Comparison of ENCODE assay signal across 13 cellular contexts in genomic region chr10:63553031-63553430, GRCh38. TPM values are rescaled to one million over a fixed set of nuclear protein-coding genes. Genes with fewer than 3 reads are reported as not detected.
DNase-seq lines count a peak whose midpoint lies in the region; ATAC-seq, FAIRE-seq and TF ChIP-seq lines count a peak whose summit lies in the region.
"Had no signal": no experiment of that assay in that cellular context is flagged by ENCODE, and none has a peak within 500 bp of the region (broad histone marks: within the 10 kb centered on the region; RNA-seq: fewer than 3 reads in every experiment).

No MANE protein-coding gene starts in this region.

- H3K23ac ChIP-seq in trophoblast cell (ENCODE audit: low read length), result no peak overlapping the region

- H3K27ac Mint-ChIP-seq in CD8-positive, alpha-beta T cell, result peak overlapping the region; percentile 34
- H3K27ac Mint-ChIP-seq: activated CD8-positive, alpha-beta memory T cell treated with anti-CD3 and anti-CD28 coated beads, Interleukin-2, amount 10 ng/mL, durations not matched to agents 7 days and 5 days had no signal

- no peak overlapping the region for H4K8ac ChIP-seq in trophoblast cell (ENCODE audit: low read depth, low read length)

- no peak overlapping the region for H2AK5ac ChIP-seq in trophoblast cell (ENCODE audit: low read length)

- DNase-seq in CD8-positive, alpha-beta T cell, result no peak
- DNase-seq in PC-3 (peak; percentile 99), epithelial cell of esophagus (ENCODE audit: low read depth) (peak; percentile 88), trophoblast cell (peak; percentile 7 to 58), GF-D8 (lab: John Stamatoyannopoulos, UW) (no peak), D721Med (ENCODE audit: insufficient read length, low spot score) (no peak), hippocampal formation (lab: John Stamatoyannopoulos, UW) (no peak)
- DNase-seq: activated CD8-positive, alpha-beta memory T cell treated with anti-CD3 and anti-CD28 coated beads, Interleukin-2, amount 10 ng/mL, durations not matched to agents 7 days and 5 days; DMS53; right cardiac atrium; T-helper 1 cell had no signal

- intact Hi-C loops in CD8-positive, alpha-beta T cell (cut with DNase I, micrococcal nuclease), result loop anchor here in 1 of 2 experiments (2.0 kb wide), 1 partner anchor 28 kb away; no protein-coding TSS in a partner anchor
- intact Hi-C loops in PC-3 (cut with micrococcal nuclease), result loop anchor here (1.0 kb wide), 3 partner anchors 33 to 284 kb away; no protein-coding TSS in a partner anchor

- no peak overlapping the region for H3K4me3 ChIP-seq in CD8-positive, alpha-beta T cell (ENCODE audit: low read depth, low read length)
- H3K4me3 ChIP-seq in PC-3 (ENCODE audit: low read length) (peak overlapping the region; percentile 53), epithelial cell of esophagus (ENCODE audit: low read length) (peak overlapping the region; percentile 1), trophoblast cell (ENCODE audit: low read depth, low read length) (no peak overlapping the region)
- H3K4me3 ChIP-seq: lung had no signal

- H3K4me2 ChIP-seq in PC-3 (ENCODE audit: low read length) (peak overlapping the region; percentile 78), trophoblast cell (ENCODE audit: low read length) (no peak overlapping the region)

- CTCF ChIA-PET in CD8-positive, alpha-beta T cell (lab: Charles Lee), result no interaction called here
- CTCF ChIA-PET in PC-3 (lab: Charles Lee), result interaction anchor here (0.6 to 1.2 kb wide), 5 partner anchors 14 to 284 kb away, joined by 3 to 4 read pairs (median 3); no protein-coding TSS in a partner anchor

- no peaks in the 10 kb centered on the region for H3K9me3 ChIP-seq in CD8-positive, alpha-beta T cell (ENCODE audit: low read length)
- H3K9me3 ChIP-seq in PC-3 (ENCODE audit: low read length), result no peaks in the 10 kb centered on the region
- H3K9me3 ChIP-seq in trophoblast cell (ENCODE audit: insufficient read depth, low read depth, low read length), result no peaks in the 10 kb centered on the region

- H3K18ac ChIP-seq in trophoblast cell (ENCODE audit: low read length), result no peak overlapping the region

- H3K4me1 Mint-ChIP-seq in CD8-positive, alpha-beta T cell (ENCODE audit: low read depth), result peaks cover 24% of the 10 kb centered on the region

- H4K20me1 ChIP-seq in PC-3 (ENCODE audit: low read length), result no peaks in the 10 kb centered on the region

- no peak for FAIRE-seq in D721Med (lab: Jason Lieb, UNC)

- no peak overlapping the region for H3K4ac ChIP-seq in trophoblast cell (ENCODE audit: low read depth, low read length)

- POLR2A ChIA-PET in CD8-positive, alpha-beta T cell (lab: Charles Lee), result no interaction called here
- POLR2A ChIA-PET in PC-3 (lab: Charles Lee; ENCODE audit: unreplicated experiment), result interaction anchor here (0.5 to 3.0 kb wide), 12 partner anchors 14 to 336 kb away, joined by 3 to 43 read pairs (median 6); no protein-coding TSS in a partner anchor

- no peak for ATAC-seq in CD8-positive, alpha-beta T cell
- ATAC-seq in PC-3, result peak; percentile 64
- ATAC-seq in HG02571 (IDR thresholded peaks at IDR 0.05; ENCODE audit: unreplicated experiment), result no peak
- ATAC-seq: activated CD8-positive, alpha-beta memory T cell treated with anti-CD3 and anti-CD28 coated beads, Interleukin-2, amount 10 ng/mL, durations not matched to agents 7 days and 5 days; right cardiac atrium had no signal

- peaks cover 17% of the 10 kb centered on the region for H3K4me1 ChIP-seq in CD8-positive, alpha-beta T cell (ENCODE audit: insufficient read depth, low read length)
- H3K4me1 ChIP-seq in PC-3 (ENCODE audit: insufficient read depth, low read length) (peaks cover 58% of the 10 kb centered on the region), trophoblast cell (ENCODE audit: control insufficient read depth in 1 of 2, insufficient read depth in 2 of 2, low read length in 2 of 2) (no peaks in the 10 kb centered on the region)

- H3F3A ChIP-seq in PC-3 (ENCODE audit: low read length, unreplicated experiment), result peaks cover 29% of the 10 kb centered on the region

- H3K36me3 Mint-ChIP-seq in CD8-positive, alpha-beta T cell, result no peaks in the 10 kb centered on the region

- no peak overlapping the region for H3K4me3 Mint-ChIP-seq in CD8-positive, alpha-beta T cell
- H3K4me3 Mint-ChIP-seq: activated CD8-positive, alpha-beta memory T cell treated with anti-CD3 and anti-CD28 coated beads, Interleukin-2, amount 10 ng/mL, durations not matched to agents 7 days and 5 days had no signal

- no peak overlapping the region for H2BK5ac ChIP-seq in trophoblast cell (ENCODE audit: low read depth, low read length, poor library complexity)

- H3K36me3 ChIP-seq in CD8-positive, alpha-beta T cell (ENCODE audit: insufficient read depth, low read length), result no peaks in the 10 kb centered on the region
- H3K36me3 ChIP-seq in PC-3 (ENCODE audit: low read depth, low read length), result peaks cover 1% of the 10 kb centered on the region; the same call in 1 of the 2 replicates
- no peaks in the 10 kb centered on the region for H3K36me3 ChIP-seq in trophoblast cell (ENCODE audit: control insufficient read depth in 1 of 2, insufficient read depth in 2 of 2, low read length in 2 of 2)

- no peaks in the 10 kb centered on the region for H3K27me3 Mint-ChIP-seq in CD8-positive, alpha-beta T cell (ENCODE audit: low read depth)
- H3K27me3 Mint-ChIP-seq: activated CD8-positive, alpha-beta memory T cell treated with anti-CD3 and anti-CD28 coated beads, Interleukin-2, amount 10 ng/mL, durations not matched to agents 7 days and 5 days had no signal

- H4K12ac ChIP-seq in trophoblast cell (ENCODE audit: low read depth, low read length), result no peak overlapping the region

- peaks cover 6% of the 10 kb centered on the region; the same call in 1 of the 2 replicates for H3K9me2 ChIP-seq in PC-3 (replicated peaks; ENCODE audit: low read length)

- no peak for TF ChIP-seq CTCF in CD8-positive, alpha-beta T cell (IDR thresholded peaks at IDR 0.05)
- TF ChIP-seq CTCF in PC-3 (conservative IDR thresholded peaks at IDR 0.05; ENCODE audit: low read depth, low read length) (no peak), epithelial cell of esophagus (IDR thresholded peaks at IDR 0.05; ENCODE audit: insufficient read depth, low read depth, low read length, missing control alignments) (no peak), D721Med (IDR thresholded peaks at IDR 0.05; ENCODE audit: insufficient read depth, missing control alignments) (no peak)

- no CpG with 5 or more reads among the region's 4 CpGs for WGBS in trophoblast cell (ENCODE audit: extremely low coverage, insufficient coverage, insufficient read length)

- no peaks in the 10 kb centered on the region for H3K27me3 ChIP-seq in CD8-positive, alpha-beta T cell (ENCODE audit: insufficient read depth, low read length)
- H3K27me3 ChIP-seq in PC-3 (ENCODE audit: low read length) (no peaks in the 10 kb centered on the region), trophoblast cell (ENCODE audit: insufficient read depth, low read length) (no peaks in the 10 kb centered on the region)

- no peak overlapping the region for H2BK120ac ChIP-seq in trophoblast cell (ENCODE audit: insufficient read depth, low read length, poor library complexity)

- H3K27ac ChIP-seq in CD8-positive, alpha-beta T cell (ENCODE audit: low read depth, low read length), result no peak overlapping the region
- peak overlapping the region; percentile 92 for H3K27ac ChIP-seq in PC-3 (ENCODE audit: low read length)
- no peak overlapping the region for H3K27ac ChIP-seq in trophoblast cell (ENCODE audit: low read depth, low read length)

- H4K91ac ChIP-seq in trophoblast cell (ENCODE audit: low read depth, low read length), result no peak overlapping the region

- no peaks in the 10 kb centered on the region for H3K9me3 Mint-ChIP-seq in CD8-positive, alpha-beta T cell

- peak overlapping the region; percentile 30 for H2AFZ ChIP-seq in PC-3 (ENCODE audit: low read length)
- no peak overlapping the region for H2AFZ ChIP-seq in trophoblast cell (ENCODE audit: insufficient read depth, low read length, poor library complexity)

- H3K14ac ChIP-seq in trophoblast cell (ENCODE audit: low read length), result no peak overlapping the region

- BruUV-seq in PC-3 (replicated peaks; lab: Mats Ljungman, UMichigan), result no TSS peak

- H3K79me1 ChIP-seq in trophoblast cell (ENCODE audit: low read length), result no peaks in the 10 kb centered on the region

- H3K9ac ChIP-seq in PC-3 (ENCODE audit: low read length), result peak overlapping the region; percentile 79
- no peak overlapping the region for H3K9ac ChIP-seq in trophoblast cell (ENCODE audit: low read length)

- H2BK12ac ChIP-seq in trophoblast cell (ENCODE audit: low read length), result no peak overlapping the region

- peaks cover 80% of the 10 kb centered on the region for H3K79me2 ChIP-seq in PC-3 (ENCODE audit: low read length)
- no peaks in the 10 kb centered on the region for H3K79me2 ChIP-seq in trophoblast cell (ENCODE audit: control insufficient read depth, insufficient read depth, low read length, poor library complexity)

RNA-seq across cellular contexts. Expression of gene REEP3, which starts 31.8 kb away (rescaled TPM):
- total RNA-seq in CD8-positive, alpha-beta T cell, result 1 to 10 TPM; 3.0 to 3.6 TPM
- 63.2 and 75.2 TPM in 2 replicates for total RNA-seq in PC-3 (2014; rRNA removed)
- polyA plus RNA-seq in trophoblast cell (2013), result 23.7 and 24.1 TPM in 2 replicates

Comparison
In these comparisons a context has a peak if more than half of its experiments do, and no peak if none do; other contexts are left out.
1. DNase-seq: peak in PC-3 (single experiment), epithelial cell of esophagus (single experiment) and trophoblast cell (2 of 2); none in CD8-positive, alpha-beta T cell (0 of 7), GF-D8 (single experiment), D721Med (single experiment) and hippocampal formation (0 of 2).
2. H3K4me3 ChIP-seq: peak in PC-3 (single experiment) and epithelial cell of esophagus (single experiment); none in CD8-positive, alpha-beta T cell (single experiment) and trophoblast cell (single experiment).
3. RNA of gene REEP3, which starts 31.8 kb away (total RNA-seq): 63.2 to 75.2 TPM in PC-3; 3.0 to 3.6 TPM in CD8-positive, alpha-beta T cell; every median in the first group is over 10 times any median in the second.